ENCODE assay signal across 3 cellular contexts in the genomic region with DNA sequence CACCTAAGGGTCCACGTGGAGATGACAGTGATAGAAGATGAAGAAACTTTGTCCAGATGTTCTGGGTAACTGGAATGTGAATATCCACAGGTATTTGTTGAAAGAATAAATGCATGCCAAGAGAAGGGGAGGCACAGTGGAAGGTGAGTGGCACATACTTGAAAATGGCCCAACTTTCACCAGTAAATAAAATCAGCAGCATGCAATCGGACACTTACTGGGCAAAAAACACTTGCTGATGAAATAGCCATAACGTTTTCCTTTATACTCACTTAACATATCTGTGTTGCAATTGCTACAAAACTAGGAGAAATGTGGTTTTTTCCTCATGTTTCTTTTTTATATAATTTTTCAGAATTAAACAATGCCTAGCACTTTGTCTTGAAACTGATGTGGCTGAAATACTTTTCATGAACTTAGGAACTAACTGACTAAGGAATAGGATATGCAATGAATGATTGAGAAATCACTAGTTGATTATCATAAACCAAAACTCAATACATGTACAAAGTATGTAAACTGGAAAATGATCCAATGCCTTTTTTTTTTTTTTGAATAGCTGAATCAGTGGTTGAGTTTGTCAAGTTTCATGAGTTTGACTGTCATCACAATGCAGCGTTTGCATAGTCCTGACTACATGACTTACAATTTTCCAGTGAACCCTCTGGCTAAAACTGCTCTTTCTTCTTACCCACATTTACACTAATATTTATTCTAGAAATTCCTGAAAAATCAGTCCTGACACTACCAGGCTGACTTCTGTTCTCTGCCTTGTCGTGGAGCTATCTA.
TF ChIP-seq lines count a peak whose summit lies in the region.

No MANE protein-coding gene starts in this region.

TF ChIP-seq in SK-N-SH treated with all-trans-retinoic acid at 6 μM for 48 hours, 23 proteins besides CTCF, POLR2A, EP300 and RAD21 (continues in another document):
- TF ChIP-seq, protein P1, sequence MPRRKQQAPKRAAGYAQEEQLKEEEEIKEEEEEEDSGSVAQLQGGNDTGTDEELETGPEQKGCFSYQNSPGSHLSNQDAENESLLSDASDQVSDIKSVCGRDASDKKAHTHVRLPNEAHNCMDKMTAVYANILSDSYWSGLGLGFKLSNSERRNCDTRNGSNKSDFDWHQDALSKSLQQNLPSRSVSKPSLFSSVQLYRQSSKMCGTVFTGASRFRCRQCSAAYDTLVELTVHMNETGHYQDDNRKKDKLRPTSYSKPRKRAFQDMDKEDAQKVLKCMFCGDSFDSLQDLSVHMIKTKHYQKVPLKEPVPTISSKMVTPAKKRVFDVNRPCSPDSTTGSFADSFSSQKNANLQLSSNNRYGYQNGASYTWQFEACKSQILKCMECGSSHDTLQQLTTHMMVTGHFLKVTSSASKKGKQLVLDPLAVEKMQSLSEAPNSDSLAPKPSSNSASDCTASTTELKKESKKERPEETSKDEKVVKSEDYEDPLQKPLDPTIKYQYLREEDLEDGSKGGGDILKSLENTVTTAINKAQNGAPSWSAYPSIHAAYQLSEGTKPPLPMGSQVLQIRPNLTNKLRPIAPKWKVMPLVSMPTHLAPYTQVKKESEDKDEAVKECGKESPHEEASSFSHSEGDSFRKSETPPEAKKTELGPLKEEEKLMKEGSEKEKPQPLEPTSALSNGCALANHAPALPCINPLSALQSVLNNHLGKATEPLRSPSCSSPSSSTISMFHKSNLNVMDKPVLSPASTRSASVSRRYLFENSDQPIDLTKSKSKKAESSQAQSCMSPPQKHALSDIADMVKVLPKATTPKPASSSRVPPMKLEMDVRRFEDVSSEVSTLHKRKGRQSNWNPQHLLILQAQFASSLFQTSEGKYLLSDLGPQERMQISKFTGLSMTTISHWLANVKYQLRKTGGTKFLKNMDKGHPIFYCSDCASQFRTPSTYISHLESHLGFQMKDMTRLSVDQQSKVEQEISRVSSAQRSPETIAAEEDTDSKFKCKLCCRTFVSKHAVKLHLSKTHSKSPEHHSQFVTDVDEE (CRISPR knock-in tag; IDR thresholded peaks at IDR 0.05) = no peak
- TF ChIP-seq GLIS3 (CRISPR knock-in tag; IDR thresholded peaks at IDR 0.05) = no peak
- TF ChIP-seq OSR1 (CRISPR knock-in tag; IDR thresholded peaks at IDR 0.05) = no peak
- TF ChIP-seq CREB5 (CRISPR knock-in tag; IDR thresholded peaks at IDR 0.05; ENCODE audit: low read depth) = no peak
- TF ChIP-seq ARNTL (CRISPR knock-in tag; IDR thresholded peaks at IDR 0.05; ENCODE audit: borderline replicate concordance, low read depth) = no peak
- no peak for TF ChIP-seq ZFP30 (CRISPR knock-in tag; IDR thresholded peaks at IDR 0.05)
- TF ChIP-seq POU6F1 (CRISPR knock-in tag; IDR thresholded peaks at IDR 0.05; ENCODE audit: borderline replicate concordance, low read depth) = no peak
- no peak for TF ChIP-seq ESRRG (CRISPR knock-in tag; IDR thresholded peaks at IDR 0.05)
- no peak for TF ChIP-seq ZFP3 (CRISPR knock-in tag; IDR thresholded peaks at IDR 0.05)
- no peak for TF ChIP-seq RARB (CRISPR knock-in tag; IDR thresholded peaks at IDR 0.05)
- no peak for TF ChIP-seq BACH2 (CRISPR knock-in tag; IDR thresholded peaks at IDR 0.05; ENCODE audit: borderline replicate concordance)
- TF ChIP-seq PPARA (CRISPR knock-in tag; IDR thresholded peaks at IDR 0.05; ENCODE audit: borderline replicate concordance) = no peak
- TF ChIP-seq ZC3H10 (CRISPR knock-in tag; IDR thresholded peaks at IDR 0.05) = no peak

TF ChIP-seq in SK-N-SH, 30 proteins besides CTCF, POLR2A, EP300 and RAD21:
- no peak for TF ChIP-seq NFIC (IDR thresholded peaks at IDR 0.05; ENCODE audit: borderline replicate concordance)
- TF ChIP-seq GABPA (IDR thresholded peaks at IDR 0.05; ENCODE audit: low read depth) = no peak
- TF ChIP-seq TEAD4 (IDR thresholded peaks at IDR 0.05; ENCODE audit: borderline replicate concordance, insufficient read depth) = no peak
- TF ChIP-seq ELF1 (IDR thresholded peaks at IDR 0.05) = no peak

TF ChIP-seq in HepG2, 621 proteins besides CTCF, POLR2A, EP300 and RAD21:
- TF ChIP-seq ZBTB26 (CRISPR knock-in tag; IDR thresholded peaks at IDR 0.05; ENCODE audit: borderline replicate concordance) (peak; percentile 79; the same call in 1 of the 2 replicates), PAXIP1 (CRISPR knock-in tag; conservative IDR thresholded peaks at IDR 0.05) (0 out of 2 replicates have a peak, but pooled peaks have one; percentile 26), ZNF672 (CRISPR knock-in tag; IDR thresholded peaks at IDR 0.05) (no peak), BCL6 (CRISPR knock-in tag; IDR thresholded peaks at IDR 0.05) (peak; percentile 55; the same call in 1 of the 2 replicates), SNAI1 (CRISPR knock-in tag; IDR thresholded peaks at IDR 0.05; ENCODE audit: borderline replicate concordance) (no peak), ZBED4 (CRISPR knock-in tag; IDR thresholded peaks at IDR 0.05; ENCODE audit: borderline replicate concordance) (no peak)
- TF ChIP-seq, protein P2, sequence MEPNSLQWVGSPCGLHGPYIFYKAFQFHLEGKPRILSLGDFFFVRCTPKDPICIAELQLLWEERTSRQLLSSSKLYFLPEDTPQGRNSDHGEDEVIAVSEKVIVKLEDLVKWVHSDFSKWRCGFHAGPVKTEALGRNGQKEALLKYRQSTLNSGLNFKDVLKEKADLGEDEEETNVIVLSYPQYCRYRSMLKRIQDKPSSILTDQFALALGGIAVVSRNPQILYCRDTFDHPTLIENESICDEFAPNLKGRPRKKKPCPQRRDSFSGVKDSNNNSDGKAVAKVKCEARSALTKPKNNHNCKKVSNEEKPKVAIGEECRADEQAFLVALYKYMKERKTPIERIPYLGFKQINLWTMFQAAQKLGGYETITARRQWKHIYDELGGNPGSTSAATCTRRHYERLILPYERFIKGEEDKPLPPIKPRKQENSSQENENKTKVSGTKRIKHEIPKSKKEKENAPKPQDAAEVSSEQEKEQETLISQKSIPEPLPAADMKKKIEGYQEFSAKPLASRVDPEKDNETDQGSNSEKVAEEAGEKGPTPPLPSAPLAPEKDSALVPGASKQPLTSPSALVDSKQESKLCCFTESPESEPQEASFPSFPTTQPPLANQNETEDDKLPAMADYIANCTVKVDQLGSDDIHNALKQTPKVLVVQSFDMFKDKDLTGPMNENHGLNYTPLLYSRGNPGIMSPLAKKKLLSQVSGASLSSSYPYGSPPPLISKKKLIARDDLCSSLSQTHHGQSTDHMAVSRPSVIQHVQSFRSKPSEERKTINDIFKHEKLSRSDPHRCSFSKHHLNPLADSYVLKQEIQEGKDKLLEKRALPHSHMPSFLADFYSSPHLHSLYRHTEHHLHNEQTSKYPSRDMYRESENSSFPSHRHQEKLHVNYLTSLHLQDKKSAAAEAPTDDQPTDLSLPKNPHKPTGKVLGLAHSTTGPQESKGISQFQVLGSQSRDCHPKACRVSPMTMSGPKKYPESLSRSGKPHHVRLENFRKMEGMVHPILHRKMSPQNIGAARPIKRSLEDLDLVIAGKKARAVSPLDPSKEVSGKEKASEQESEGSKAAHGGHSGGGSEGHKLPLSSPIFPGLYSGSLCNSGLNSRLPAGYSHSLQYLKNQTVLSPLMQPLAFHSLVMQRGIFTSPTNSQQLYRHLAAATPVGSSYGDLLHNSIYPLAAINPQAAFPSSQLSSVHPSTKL (CRISPR knock-in tag; IDR thresholded peaks at IDR 0.05) = 0 out of 2 replicates have a peak, but pooled peaks have one; percentile 38
TF ChIP-seq in HepG2: peak in this region for 4.
